ENCODE assay signal across 16 cellular contexts in genomic region chr12:128920468-128920867, GRCh38.
DNase-seq lines count a peak whose midpoint lies in the region; ATAC-seq, FAIRE-seq and TF ChIP-seq lines count a peak whose summit lies in the region.
"Had no signal": no experiment of that assay in that cellular context is flagged by ENCODE, and none has a peak within 500 bp of the region (broad histone marks: within the 10 kb centered on the region; RNA-seq: fewer than 3 reads in every experiment).

No MANE protein-coding gene starts in this region.

- no peaks in the 10 kb centered on the region for H3K36me3 ChIP-seq in lung (ENCODE audit: control insufficient read depth in 2 of 2, insufficient read depth in 2 of 2, low read length in 2 of 2)
- H3K36me3 ChIP-seq: ovary had no signal

- ATAC-seq in A549 = no peak; a peak in 1 of 6 replicates
- peak; percentile 66 for ATAC-seq in lung (ENCODE audit: insufficient read depth, low FRiP score)
- ATAC-seq in HG03521 (IDR thresholded peaks at IDR 0.05; ENCODE audit: unreplicated experiment) = no peak
- ATAC-seq: body of pancreas, Panc1 had no signal

- no peak overlapping the region for H3K27ac ChIP-seq in A549
- H3K27ac ChIP-seq in lung (ENCODE audit: low read depth in 1 of 2, low read length in 1 of 2) = no peak overlapping the region
- H3K27ac ChIP-seq: body of pancreas, ovary had no signal

- TF ChIP-seq CTCF in A549 (IDR thresholded peaks at IDR 0.05) (no peak), cardiac fibroblast (IDR thresholded peaks at IDR 0.05; ENCODE audit: low read depth, low read length) (no peak), lung (IDR thresholded peaks at IDR 0.05; ENCODE audit: control extremely low read depth, extremely low read depth) (no peak)

- no peak for TF ChIP-seq RAD21 in A549 (conservative IDR thresholded peaks at IDR 0.05 in 1 of 2, IDR thresholded peaks at IDR 0.05 in 1 of 2)

- POLR2A ChIA-PET in A549 (lab: Yijun Ruan, JAX) = no interaction called here

- CTCF ChIA-PET in A549 (lab: Yijun Ruan, JAX) = interaction anchor here (0.8 kb wide), 1 partner anchor 32 kb away, joined by 3 read pairs; no protein-coding TSS in a partner anchor

- 25% methylated on average over 8 of the region's 8 CpGs for WGBS in A549 (ENCODE audit: missing lambda C conversion rate)
- WGBS in lung, 2 donors = 41 to 43% methylated on average over 8 of the region's 8 CpGs

- no peak for TF ChIP-seq POLR2A in A549 (IDR thresholded peaks at IDR 0.05; ENCODE audit: low read length)

- no peaks in the 10 kb centered on the region for H3K27me3 ChIP-seq in lung (ENCODE audit: control insufficient read depth, insufficient read depth)
- H3K27me3 ChIP-seq: body of pancreas, ovary had no signal

- no peaks in the 10 kb centered on the region for H3K4me1 ChIP-seq in A549
- no peaks in the 10 kb centered on the region for H3K4me1 ChIP-seq in lung (ENCODE audit: control insufficient read depth in 2 of 2, insufficient read depth in 2 of 2, low read length in 2 of 2)
- H3K4me1 ChIP-seq: body of pancreas had no signal

- H3K9me3 ChIP-seq in A549 (no peaks in the 10 kb centered on the region), lung (ENCODE audit: control insufficient read depth in 2 of 2, insufficient read depth in 1 of 2, low read length in 1 of 2) (peaks cover 0 to 3% of the 10 kb centered on the region in 2 donors)
- H3K9me3 ChIP-seq: body of pancreas, ovary had no signal

- no peak for DNase-seq in A549 (ENCODE audit: low read depth in 1 of 2, low spot score in 1 of 2)
- peak; percentile 11 for DNase-seq in NCI-H226
- peak; percentile 3 to 45 for DNase-seq in cardiac fibroblast (ENCODE audit: low read depth in 2 of 2)
- peak; percentile 50 for DNase-seq in lung (ENCODE audit: low spot score)
- DNase-seq in D341Med (ENCODE audit: low spot score) = no peak
- DNase-seq in SHP77 (lab: John Stamatoyannopoulos, UW) = no peak
- no peak for DNase-seq in stimulated activated CD4-positive, alpha-beta T cell treated with anti-CD3 and anti-CD28 coated beads, Interleukin-1b, Interleukin-23, amount 100 ng/mL, for 48 hours
- DNase-seq: activated CD8-positive, alpha-beta memory T cell treated with anti-CD3 and anti-CD28 coated beads, Interleukin-2, amount 50 U/mL, for 4 hours; EL; kidney; NCI-H2081; ovary; stimulated activated CD4-positive, alpha-beta T cell treated with anti-CD3 and anti-CD28 coated beads, Interleukin-4, amount 100 ng/mL, for 24 hours had no signal

- TF ChIP-seq EP300 in A549 (IDR thresholded peaks at IDR 0.05) = no peak

- H3K4me2 ChIP-seq in A549 = no peak overlapping the region

- H3K4me3 ChIP-seq in A549 (no peak overlapping the region), cardiac fibroblast (replicated peaks in 1 of 2; ENCODE audit: low read depth in 2 of 2, low read length in 2 of 2) (no peak overlapping the region), lung (no peak overlapping the region)
- H3K4me3 ChIP-seq: body of pancreas, ovary had no signal

- FAIRE-seq in A549 (lab: Jason Lieb, UNC) = no peak
- FAIRE-seq: kidney had no signal

TF ChIP-seq in A549, 52 proteins besides CTCF, POLR2A, EP300 and RAD21:
- TF ChIP-seq CEBPB (IDR thresholded peaks at IDR 0.05) (0 out of 4 replicates have a peak, but pooled peaks of 1 of the 2 experiments have one; percentile 17), CBX2 (IDR thresholded peaks at IDR 0.05; ENCODE audit: borderline replicate concordance, low read depth) (no peak), FOSL2 (IDR thresholded peaks at IDR 0.05) (no peak), FOSL2 (CRISPR knock-in tag; IDR thresholded peaks at IDR 0.05) (peak; percentile 36)

Comparison
In these comparisons a context has a peak if more than half of its experiments do, and no peak if none do; other contexts are left out.
1. DNase-seq: peak in NCI-H226 (single experiment), cardiac fibroblast (2 of 2) and lung (single experiment); none in A549 (0 of 2), D341Med (single experiment), SHP77 (0 of 2) and stimulated activated CD4-positive, alpha-beta T cell treated with anti-CD3 and anti-CD28 coated beads, Interleukin-1b, Interleukin-23, amount 100 ng/mL, for 48 hours (single experiment).